In the genomic region with DNA sequence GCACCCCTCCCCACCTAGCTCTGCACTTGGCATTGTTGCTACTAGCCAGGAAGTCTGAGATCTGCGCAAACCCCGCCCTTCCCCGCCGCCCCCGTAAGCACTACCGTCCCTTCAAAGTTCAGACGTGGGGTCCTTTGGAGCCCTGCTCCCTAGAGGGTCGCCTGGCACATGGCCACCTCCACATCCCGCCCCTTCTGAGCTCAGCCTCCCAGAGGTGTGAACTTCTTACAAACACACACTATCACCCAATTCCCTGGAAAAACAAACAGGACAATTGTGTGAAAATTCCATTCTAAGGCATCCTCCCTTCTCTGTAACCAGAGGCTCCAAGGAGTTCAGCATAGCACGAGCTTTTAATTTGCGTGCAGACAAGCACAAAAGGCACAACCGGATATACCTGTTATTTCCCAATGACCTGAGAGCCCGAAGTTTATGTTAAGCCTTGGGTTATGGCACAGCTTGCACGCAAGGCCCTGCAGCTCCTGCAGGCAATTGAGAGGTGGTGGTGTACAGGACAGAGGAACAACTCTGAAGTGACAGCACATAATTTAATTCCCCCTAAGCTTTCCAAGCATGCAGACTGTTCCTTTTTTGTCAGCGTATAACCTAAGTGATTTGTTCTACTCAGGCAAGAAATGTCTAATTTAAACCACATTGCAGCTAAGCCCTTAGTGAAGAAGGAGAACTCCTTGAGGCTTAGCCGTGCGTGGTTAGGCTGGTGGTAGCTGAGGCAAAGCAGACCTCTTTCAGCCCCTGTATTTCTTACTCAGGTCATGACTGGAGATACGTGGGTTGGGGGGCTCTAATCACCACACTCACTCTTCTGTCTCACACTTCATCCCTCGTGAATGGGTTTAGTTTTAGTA, we compare ENCODE assay signal across 8 cellular contexts. TPM values are rescaled to one million over a fixed set of nuclear protein-coding genes. Genes with fewer than 3 reads are reported as not detected.
A peak's percentile ranks its signal among the peaks of the same experiment; 100 is the strongest.
DNase-seq lines count a peak whose midpoint lies in the region; ATAC-seq, FAIRE-seq and TF ChIP-seq lines count a peak whose summit lies in the region.

No MANE protein-coding gene starts in this region.

- ATAC-seq in HG03095 (IDR thresholded peaks at IDR 0.05; ENCODE audit: unreplicated experiment): peak; percentile 51
- peak; percentile 76 for ATAC-seq in activated naive CD8-positive, alpha-beta T cell treated with anti-CD3 and anti-CD28 coated beads, Interleukin-2, amount 50 U/mL, for 24 hours
- ATAC-seq in GM18870 (IDR thresholded peaks at IDR 0.05; ENCODE audit: unreplicated experiment): no peak
- no peak for ATAC-seq in body of pancreas

- H3K36me3 ChIP-seq in mesendoderm (ENCODE audit: control insufficient read depth, insufficient read depth, low read length) (no peaks in the 10 kb centered on the region), body of pancreas (replicated peaks in 1 of 2; ENCODE audit: insufficient read depth in 1 of 2, low read depth in 2 of 2) (no peaks in the 10 kb centered on the region)

- TF ChIP-seq POLR2A in GM12891 (IDR thresholded peaks at IDR 0.05; ENCODE audit: low read depth, low read length): no peak; the same call in 1 of the 2 replicates
- no peak for TF ChIP-seq POLR2A in body of pancreas (IDR thresholded peaks at IDR 0.05)

- no peak overlapping the region for H3K27ac Mint-ChIP-seq in activated naive CD8-positive, alpha-beta T cell treated with anti-CD3 and anti-CD28 coated beads, Interleukin-2, amount 50 U/mL, for 24 hours

- DNase-seq in GM12891 (ENCODE audit: insufficient read length, low spot score): peak; percentile 30
- no peak for DNase-seq in activated naive CD8-positive, alpha-beta T cell treated with anti-CD3 and anti-CD28 coated beads, Interleukin-2, amount 50 U/mL, for 24 hours
- DNase-seq in mesendoderm: peak; percentile 97
- no peak for DNase-seq in OCI-M2 (lab: John Stamatoyannopoulos, UW; ENCODE audit: unreplicated experiment)
- no peak for DNase-seq in body of pancreas
- no peak for DNase-seq in NCI-H69 (lab: John Stamatoyannopoulos, UW)

- H3K23ac ChIP-seq in mesendoderm (ENCODE audit: low read length): peak overlapping the region; percentile 52

- no peaks in the 10 kb centered on the region for H3K9me3 ChIP-seq in body of pancreas

- peak overlapping the region; percentile 97 for H2BK120ac ChIP-seq in mesendoderm (ENCODE audit: low read depth, low read length)

- TF ChIP-seq CTCF in body of pancreas (IDR thresholded peaks at IDR 0.05): no peak

- H3K79me1 ChIP-seq in mesendoderm (ENCODE audit: low read length): no peaks in the 10 kb centered on the region

- peak overlapping the region; percentile 3 for H3K4me2 ChIP-seq in mesendoderm (ENCODE audit: low read length)

- no peak overlapping the region for H4K5ac ChIP-seq in mesendoderm (ENCODE audit: low read length)

- no peaks in the 10 kb centered on the region for H3K27me3 ChIP-seq in mesendoderm (ENCODE audit: insufficient read depth, low read length, poor library complexity)
- H3K27me3 ChIP-seq in body of pancreas: no peaks in the 10 kb centered on the region

- no peak overlapping the region for H4K8ac ChIP-seq in mesendoderm (ENCODE audit: low read depth, low read length)

- peak overlapping the region; percentile 18 for H3K27ac ChIP-seq in mesendoderm (ENCODE audit: low read depth, low read length)
- H3K27ac ChIP-seq in body of pancreas: no peak overlapping the region

- H3K4me1 Mint-ChIP-seq in activated naive CD8-positive, alpha-beta T cell treated with anti-CD3 and anti-CD28 coated beads, Interleukin-2, amount 50 U/mL, for 24 hours: peaks cover 28% of the 10 kb centered on the region

- FAIRE-seq in GM12891 (lab: Jason Lieb, UNC): peak; percentile 45

- peak overlapping the region; percentile 78 for H2AK5ac ChIP-seq in mesendoderm (ENCODE audit: low read length)

- peak overlapping the region; percentile 84 for H2BK5ac ChIP-seq in mesendoderm (ENCODE audit: low read length)

- peak overlapping the region; percentile 46 for H3K9ac ChIP-seq in mesendoderm (ENCODE audit: low read length)

- peaks cover 73% of the 10 kb centered on the region for H3K27me3 Mint-ChIP-seq in activated naive CD8-positive, alpha-beta T cell treated with anti-CD3 and anti-CD28 coated beads, Interleukin-2, amount 50 U/mL, for 24 hours

- peak overlapping the region; percentile 98 for H3K18ac ChIP-seq in mesendoderm (ENCODE audit: low read length)

- H3K4me3 ChIP-seq in mesendoderm (ENCODE audit: low read length) (no peak overlapping the region), body of pancreas (no peak overlapping the region)

- H3K4me3 Mint-ChIP-seq in activated naive CD8-positive, alpha-beta T cell treated with anti-CD3 and anti-CD28 coated beads, Interleukin-2, amount 50 U/mL, for 24 hours: no peak overlapping the region

- H3K4ac ChIP-seq in mesendoderm (ENCODE audit: low read depth, low read length): peak overlapping the region; percentile 62

- peaks cover 36% of the 10 kb centered on the region for H3K4me1 ChIP-seq in mesendoderm (ENCODE audit: control insufficient read depth, low read depth, low read length)
- no peaks in the 10 kb centered on the region for H3K4me1 ChIP-seq in body of pancreas

- H3K79me2 ChIP-seq in mesendoderm (ENCODE audit: control insufficient read depth, insufficient read depth, low read length): no peaks in the 10 kb centered on the region

- no CpG with 5 or more reads among the region's 19 CpGs for WGBS in mesendoderm (ENCODE audit: extremely low coverage, insufficient coverage, low lambda C conversion rate)
- 38 to 42% methylated on average over 19 of the region's 19 CpGs for WGBS in body of pancreas, 2 donors

- H3K56ac ChIP-seq in mesendoderm (ENCODE audit: low read length): peak overlapping the region; percentile 76

- intact Hi-C loops in body of pancreas (cut with DNase I): no loop called here

- peak overlapping the region; percentile 14 for H2BK15ac ChIP-seq in mesendoderm (replicated peaks; ENCODE audit: low read depth)

- no peaks in the 10 kb centered on the region for H3K36me3 Mint-ChIP-seq in activated naive CD8-positive, alpha-beta T cell treated with anti-CD3 and anti-CD28 coated beads, Interleukin-2, amount 50 U/mL, for 24 hours (ENCODE audit: low read depth)

- H3K9me3 Mint-ChIP-seq in activated naive CD8-positive, alpha-beta T cell treated with anti-CD3 and anti-CD28 coated beads, Interleukin-2, amount 50 U/mL, for 24 hours: no peaks in the 10 kb centered on the region

TF ChIP-seq in GM12891, 5 proteins besides CTCF, POLR2A, EP300 and RAD21:
- TF ChIP-seq TAF1 (IDR thresholded peaks at IDR 0.05; ENCODE audit: low read depth, low read length) (no peak; the same call in 1 of the 2 replicates), PAX5 (IDR thresholded peaks at IDR 0.05; ENCODE audit: insufficient read depth, low read length, severe bottlenecking) (no peak), POU2F2 (IDR thresholded peaks at IDR 0.05; ENCODE audit: low read depth, low read length) (peak; percentile 50; the same call in 1 of the 2 replicates), POLR2AphosphoS5 (IDR thresholded peaks at IDR 0.05; ENCODE audit: low read depth, low read length) (no peak), SPI1 (IDR thresholded peaks at IDR 0.05; ENCODE audit: low read depth, low read length) (peak; percentile 31; the same call in 1 of the 2 replicates)

RNA-seq across cellular contexts. Expression of a gene that starts 20.3 kb away (rescaled TPM):
- 21.9 TPM for polyA plus RNA-seq in GM12891 (2012; ENCODE audit: low read depth, missing spikeins)
- polyA plus RNA-seq in mesendoderm (2013, experiment 1 of 2): 35.6 TPM
- polyA plus RNA-seq in mesendoderm (2013, experiment 2 of 2): 35.0 TPM
- total RNA-seq in body of pancreas: 10 to 100 TPM in 1 of 2 donors, 1 to 10 TPM in 1; 9.1 to 22.4 TPM

Comparison
In these comparisons a context has a peak if more than half of its experiments do, and no peak if none do; other contexts are left out.
1. DNase-seq: peak in GM12891 (single experiment) and mesendoderm (single experiment); none in activated naive CD8-positive, alpha-beta T cell treated with anti-CD3 and anti-CD28 coated beads, Interleukin-2, amount 50 U/mL, for 24 hours (single experiment), OCI-M2 (single experiment), body of pancreas (0 of 4) and NCI-H69 (single experiment).
2. ATAC-seq: peak in HG03095 (single experiment) and activated naive CD8-positive, alpha-beta T cell treated with anti-CD3 and anti-CD28 coated beads, Interleukin-2, amount 50 U/mL, for 24 hours (single experiment); none in GM18870 (single experiment) and body of pancreas (single experiment).